In the genomic region with DNA sequence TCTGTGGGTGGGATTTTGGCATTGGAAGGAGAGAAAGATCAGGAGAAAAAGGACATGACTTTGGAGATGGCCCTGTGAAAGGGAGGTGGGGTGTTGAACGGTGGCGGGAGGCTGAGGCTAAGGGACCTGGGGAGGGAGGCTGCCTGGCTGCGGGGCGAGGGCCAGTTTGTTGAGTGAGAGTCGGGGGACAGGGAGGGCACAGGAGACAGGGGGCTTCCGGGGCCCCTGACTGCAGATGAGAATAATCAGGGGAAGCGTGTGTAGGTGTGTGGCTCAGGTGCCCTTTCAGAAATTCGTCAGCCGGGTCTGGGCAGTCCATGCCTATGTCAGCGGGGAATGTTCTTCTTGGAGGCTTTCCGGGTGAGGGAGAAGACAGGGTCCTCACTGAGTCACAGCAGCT, we compare ENCODE assay signal across 15 cellular contexts. TPM values are rescaled to one million over a fixed set of nuclear protein-coding genes. Genes with fewer than 3 reads are reported as not detected.
"Had no signal": no experiment of that assay in that cellular context is flagged by ENCODE, and none has a peak within 500 bp of the region (broad histone marks: within the 10 kb centered on the region; RNA-seq: fewer than 3 reads in every experiment).

No MANE protein-coding gene starts in this region.

- H3K9me3 ChIP-seq: ascending aorta, lower lobe of right lung, neutrophil, transverse colon, vagina had no signal

- H3K9ac ChIP-seq: parathyroid adenoma had no signal

- H3K4me1 ChIP-seq: ascending aorta, lower lobe of right lung, transverse colon, vagina had no signal

- H3K27me3 ChIP-seq: ascending aorta, neutrophil, transverse colon, vagina had no signal

- DNase-seq: activated CD4-positive, alpha-beta T cell treated with anti-CD3 and anti-CD28 coated beads, Interleukin-2, amount 10 ng/mL, durations not matched to agents 24 days and 14 days; activated CD8-positive, alpha-beta T cell treated with anti-CD3 and anti-CD28 coated beads, Interleukin-2, amount 10 ng/mL, durations not matched to agents 7 days and 5 days; activated naive CD4-positive, alpha-beta T cell treated with anti-CD3 and anti-CD28 coated beads, Interleukin-2, amount 50 U/mL, for 16 hours; effector memory CD8-positive, alpha-beta T cell; foreskin fibroblast; left cardiac atrium; lower lobe of right lung; T1000; transverse colon had no signal

- H3K27ac ChIP-seq: ascending aorta, epithelial cell of prostate, lower lobe of right lung, neutrophil, parathyroid adenoma, transverse colon, vagina had no signal

- H3K36me3 ChIP-seq: ascending aorta, lower lobe of right lung, neutrophil, transverse colon, vagina had no signal

- H3K4me3 ChIP-seq: ascending aorta, lower lobe of right lung, transverse colon, vagina had no signal

- ATAC-seq: activated CD8-positive, alpha-beta T cell treated with anti-CD3 and anti-CD28 coated beads, Interleukin-2, amount 10 ng/mL, durations not matched to agents 7 days and 5 days; effector memory CD8-positive, alpha-beta T cell; left cardiac atrium; lower lobe of right lung had no signal

RNA-seq across cellular contexts. Expression of a gene that starts 52.2 kb away (rescaled TPM):
- total RNA-seq: ascending aorta, chondrocyte had no signal
